In the genomic region with DNA sequence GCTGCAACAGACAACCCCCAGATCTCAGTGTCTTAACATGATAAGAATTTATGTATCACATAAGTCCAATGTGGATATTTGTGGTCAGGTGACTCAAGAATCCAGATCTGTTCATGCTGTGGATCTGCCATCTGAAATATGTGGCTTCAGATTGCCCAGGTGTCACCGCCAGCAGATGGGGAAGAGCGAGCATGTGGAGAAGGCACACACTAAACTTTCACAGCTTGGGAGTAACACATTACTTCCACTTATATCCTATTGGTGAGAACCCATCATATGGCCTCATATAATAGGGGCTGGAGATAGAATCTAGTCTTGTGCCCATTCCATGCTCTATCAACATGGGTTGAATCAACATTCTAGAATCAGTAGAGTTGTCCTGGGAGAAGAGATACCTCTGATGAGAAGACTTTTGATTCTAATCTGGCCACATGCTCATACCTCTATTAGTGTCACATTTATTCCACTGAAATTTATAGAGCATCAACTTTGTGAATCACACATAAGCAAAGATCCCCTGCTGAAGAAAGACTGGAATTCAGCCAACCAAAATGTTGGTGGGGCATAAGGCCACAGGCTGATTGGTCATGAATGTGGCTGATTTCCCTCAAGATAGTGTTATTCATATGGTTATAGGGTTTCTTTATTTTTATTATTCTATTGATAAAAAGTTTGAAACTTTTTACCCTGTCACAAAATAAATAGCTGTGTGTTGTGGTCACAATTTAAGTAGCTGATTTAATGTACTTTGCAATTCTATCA, we compare ENCODE assay signal across 26 cellular contexts. TPM values are rescaled to one million over a fixed set of nuclear protein-coding genes. Genes with fewer than 3 reads are reported as not detected.
A peak's percentile ranks its signal among the peaks of the same experiment; 100 is the strongest.
DNase-seq lines count a peak whose midpoint lies in the region; TF ChIP-seq lines count a peak whose summit lies in the region.
"Had no signal": no experiment of that assay in that cellular context is flagged by ENCODE, and none has a peak within 500 bp of the region (broad histone marks: within the 10 kb centered on the region; RNA-seq: fewer than 3 reads in every experiment).

No MANE protein-coding gene starts in this region.

- WGBS in testis, 2 donors, result 85 to 96% methylated on average over 2 of the region's 2 CpGs

- H3K27ac ChIP-seq in BLaER1 treated with 17β-estradiol and CSF1 and Interleukin-3, amounts not matched to agents 10 nM and 100 nM, result no peak overlapping the region
- no peak overlapping the region for H3K27ac ChIP-seq in brain microvascular endothelial cell
- no peak overlapping the region for H3K27ac ChIP-seq in testis
- H3K27ac ChIP-seq: heart right ventricle, SJCRH30, spleen, vagina had no signal

- intact Hi-C loops in testis (cut with DNase I; ENCODE audit: low total_unique reads), result no loop called here

- H3K9ac ChIP-seq in BLaER1 treated with 17β-estradiol and CSF1 and Interleukin-3, amounts not matched to agents 10 nM and 100 nM, result no peak overlapping the region

- in situ Hi-C loops in brain microvascular endothelial cell (cut with HindIII; ENCODE audit: low pct_ligation_motif_present, low sequenced_read_pairs), result no loop called here

- H3K4me1 ChIP-seq in BLaER1 treated with 17β-estradiol and CSF1 and Interleukin-3, amounts not matched to agents 10 nM and 100 nM, result peaks cover 0 to 12% (median 7%) of the 10 kb centered on the region in 10 experiments; a peak in 10 of 20 replicates
- no peaks in the 10 kb centered on the region for H3K4me1 ChIP-seq in testis
- H3K4me1 ChIP-seq: SJCRH30 had no signal

- H3K36me3 ChIP-seq in BLaER1 treated with 17β-estradiol and CSF1 and Interleukin-3, amounts not matched to agents 10 nM and 100 nM, result no peaks in the 10 kb centered on the region
- H3K36me3 ChIP-seq in brain microvascular endothelial cell (replicated peaks) (no peaks in the 10 kb centered on the region), testis (ENCODE audit: low read depth, missing control alignments) (no peaks in the 10 kb centered on the region)
- H3K36me3 ChIP-seq: heart right ventricle, SJCRH30, spleen, vagina had no signal

- no peak for TF ChIP-seq CTCF in brain microvascular endothelial cell (IDR thresholded peaks at IDR 0.05; ENCODE audit: low read depth, low read length, missing control alignments)
- TF ChIP-seq CTCF in testis (IDR thresholded peaks at IDR 0.05), result no peak

- peak; percentile 65 for DNase-seq in LHCN-M2 (ENCODE audit: low read depth)
- peak; percentile 85 for DNase-seq in brain microvascular endothelial cell
- DNase-seq in lung microvascular endothelial cell (ENCODE audit: low read depth in 2 of 2), result peak; percentile 34 to 69
- DNase-seq in stimulated activated CD4-positive, alpha-beta T cell treated with anti-CD3 and anti-CD28 coated beads, Interleukin-4, amount 100 ng/mL, for 4 hours, result no peak
- DNase-seq in testis, result no peak
- no peak for DNase-seq in activated naive CD4-positive, alpha-beta T cell treated with Interleukin-2 at 50 U/mL for 16 hours
- no peak for DNase-seq in foreskin melanocyte
- DNase-seq: activated CD4-positive, alpha-beta memory T cell treated with anti-CD3 and anti-CD28 coated beads for 36 hours; activated gamma-delta T cell treated with Interleukin-2 at 50 U/mL for 16 hours; amygdala; DMS153; GOT3; heart right ventricle; NCI-H1092; NCI-H2029; SJCRH30; spleen had no signal

- no peaks in the 10 kb centered on the region for H3K9me3 ChIP-seq in BLaER1 treated with 17β-estradiol and CSF1 and Interleukin-3, amounts not matched to agents 10 nM and 100 nM (replicated peaks in 1 of 11)
- H3K9me3 ChIP-seq in testis, result no peaks in the 10 kb centered on the region
- H3K9me3 ChIP-seq: heart right ventricle, SJCRH30, spleen, vagina had no signal

- H3K27me3 ChIP-seq in BLaER1 treated with 17β-estradiol and CSF1 and Interleukin-3, amounts not matched to agents 10 nM and 100 nM, result peaks cover 20 to 39% (median 29%) of the 10 kb centered on the region in 11 experiments
- peaks cover 29% of the 10 kb centered on the region for H3K27me3 ChIP-seq in brain microvascular endothelial cell (replicated peaks)
- no peaks in the 10 kb centered on the region for H3K27me3 ChIP-seq in testis
- H3K27me3 ChIP-seq: vagina had no signal

- H3K4me2 ChIP-seq in BLaER1 treated with 17β-estradiol and CSF1 and Interleukin-3, amounts not matched to agents 10 nM and 100 nM, result peak overlapping the region in 8 of 11 experiments; percentile 7 to 41 (median 27); a peak in 9 of 22 replicates

- no peak overlapping the region for H3K4me3 ChIP-seq in BLaER1 treated with 17β-estradiol and CSF1 and Interleukin-3, amounts not matched to agents 10 nM and 100 nM
- no peak overlapping the region for H3K4me3 ChIP-seq in brain microvascular endothelial cell (ENCODE audit: low read depth, low read length)
- H3K4me3 ChIP-seq in testis, result no peak overlapping the region
- H3K4me3 ChIP-seq: heart right ventricle, SJCRH30, spleen, vagina had no signal

- no peak for TF ChIP-seq POLR2A in testis (IDR thresholded peaks at IDR 0.05)

- peaks cover 0 to 13% (median 0%) of the 10 kb centered on the region in 11 experiments; a peak in 4 of 22 replicates for H4K20me1 ChIP-seq in BLaER1 treated with 17β-estradiol and CSF1 and Interleukin-3, amounts not matched to agents 10 nM and 100 nM

RNA-seq across cellular contexts. Expression of a gene that starts 6.0 kb away (rescaled TPM):
- 49.0 and 69.4 TPM in 2 replicates for total RNA-seq in LHCN-M2 (2014; rRNA removed)
- polyA plus RNA-seq in LHCN-M2 (2012), result 74.8 TPM
- 47.3 and 77.8 TPM in 2 replicates for total RNA-seq in lung microvascular endothelial cell
- total RNA-seq in testis, result 100 to 1,000 TPM; 120 to 167 TPM
- 121 TPM for polyA plus RNA-seq in testis (ENCODE audit: insufficient read depth, low read depth, low replicate concordance)

RNA-seq across cellular contexts. Expression of a gene that starts 18.5 kb away (rescaled TPM):
- total RNA-seq in LHCN-M2 (2014; rRNA removed) (not detected in 2 replicates), lung microvascular endothelial cell (not detected in 2 replicates), testis (not detected)
- not detected for polyA plus RNA-seq in LHCN-M2 (2012)
- polyA plus RNA-seq in testis (ENCODE audit: insufficient read depth, low read depth, low replicate concordance), result not detected
- total RNA-seq: activated CD4-positive, alpha-beta memory T cell treated with anti-CD3 and anti-CD28 coated beads for 36 hours; cerebellum; fibroblast of lung; lower leg skin; mucosa of gallbladder; pulmonary artery endothelial cell; SJCRH30; spleen; subcutaneous adipose tissue; vagina had no signal
- polyA plus RNA-seq: AG04450, fibroblast of lung had no signal

RNA-seq across cellular contexts. Expression of a gene that starts 57.3 kb away (rescaled TPM):
- total RNA-seq in LHCN-M2 (2014; rRNA removed) (412 and 417 TPM in 2 replicates), lung microvascular endothelial cell (129 and 141 TPM in 2 replicates), testis (100 to 1,000 TPM; 201 to 304 TPM)
- polyA plus RNA-seq in LHCN-M2 (2012), result 531 TPM
- 316 TPM for polyA plus RNA-seq in testis (ENCODE audit: insufficient read depth, low read depth, low replicate concordance)

Comparison
In these comparisons a context has a peak if more than half of its experiments do, and no peak if none do; other contexts are left out.
1. DNase-seq: peak in LHCN-M2 (single experiment), brain microvascular endothelial cell (single experiment) and lung microvascular endothelial cell (2 of 2); none in stimulated activated CD4-positive, alpha-beta T cell treated with anti-CD3 and anti-CD28 coated beads, Interleukin-4, amount 100 ng/mL, for 4 hours (0 of 2), testis (single experiment), activated naive CD4-positive, alpha-beta T cell treated with Interleukin-2 at 50 U/mL for 16 hours (single experiment) and foreskin melanocyte (single experiment).